Comparison of ENCODE assay signal across 8 cellular contexts in genomic region chr6:4021133-4021861, GRCh38. TPM values are rescaled to one million over a fixed set of nuclear protein-coding genes. Genes with fewer than 3 reads are reported as not detected.
A peak's percentile ranks its signal among the peaks of the same experiment; 100 is the strongest.
DNase-seq lines count a peak whose midpoint lies in the region; ATAC-seq lines count a peak whose summit lies in the region.

No MANE protein-coding gene starts in this region.

- H3K4me3 Mint-ChIP-seq in activated CD4-positive, alpha-beta T cell treated with anti-CD3 and anti-CD28 coated beads, Interleukin-2, amount 10 ng/mL, durations not matched to agents 7 days and 5 days, result peak overlapping the region; percentile 95

- H3K4me1 Mint-ChIP-seq in activated CD4-positive, alpha-beta T cell treated with anti-CD3 and anti-CD28 coated beads, Interleukin-2, amount 10 ng/mL, durations not matched to agents 7 days and 5 days, result peaks cover 60% of the 10 kb centered on the region

- H3K27ac Mint-ChIP-seq in activated CD4-positive, alpha-beta T cell treated with anti-CD3 and anti-CD28 coated beads, Interleukin-2, amount 10 ng/mL, durations not matched to agents 7 days and 5 days, result peak overlapping the region; percentile 98

- H3K9ac ChIP-seq in BLaER1 treated with 17β-estradiol and CSF1 and Interleukin-3, amounts not matched to agents 10 nM and 100 nM, result peak overlapping the region; percentile 90 to 96 (median 95)

- H3K4me2 ChIP-seq in BLaER1 treated with 17β-estradiol and CSF1 and Interleukin-3, amounts not matched to agents 10 nM and 100 nM, result peak overlapping the region; percentile 78 to 96 (median 90)

- CTCF ChIA-PET in activated CD4-positive, alpha-beta T cell treated with anti-CD3 and anti-CD28 coated beads, Interleukin-2, amount 10 ng/mL, durations not matched to agents 7 days and 5 days (lab: Charles Lee), result interaction anchor here (0.6 to 1.9 kb wide), 23 partner anchors 10 to 920 kb away, joined by 3 to 10 read pairs (median 4); partner anchors contain the start of gene FAM50B

- peak overlapping the region; percentile 93 to 97 (median 95) for H3K27ac ChIP-seq in BLaER1 treated with 17β-estradiol and CSF1 and Interleukin-3, amounts not matched to agents 10 nM and 100 nM

- H3K9me3 Mint-ChIP-seq in activated CD4-positive, alpha-beta T cell treated with anti-CD3 and anti-CD28 coated beads, Interleukin-2, amount 10 ng/mL, durations not matched to agents 7 days and 5 days, result no peaks in the 10 kb centered on the region

- peaks cover 28% of the 10 kb centered on the region for H3K36me3 Mint-ChIP-seq in activated CD4-positive, alpha-beta T cell treated with anti-CD3 and anti-CD28 coated beads, Interleukin-2, amount 10 ng/mL, durations not matched to agents 7 days and 5 days (ENCODE audit: low read depth)

- ATAC-seq in HG03460 (IDR thresholded peaks at IDR 0.05; ENCODE audit: unreplicated experiment) (peak; percentile 66), left colon (peak; percentile 79)

- peaks cover 41 to 49% (median 48%) of the 10 kb centered on the region in 11 experiments; a peak in 21 of 22 replicates for H4K20me1 ChIP-seq in BLaER1 treated with 17β-estradiol and CSF1 and Interleukin-3, amounts not matched to agents 10 nM and 100 nM

- POLR2A ChIA-PET in activated CD4-positive, alpha-beta T cell treated with anti-CD3 and anti-CD28 coated beads, Interleukin-2, amount 10 ng/mL, durations not matched to agents 7 days and 5 days (lab: Charles Lee), result interaction anchor here (0.6 to 1.7 kb wide), 7 partner anchors 38 to 778 kb away, joined by 3 to 6 read pairs (median 3); partner anchors contain the start of genes ECI2 and FAM50B

- 0 out of 22 replicates have a peak, but pooled peaks cover 0 to 4% (median 0%) of the 10 kb centered on the region in 11 experiments for H3K9me3 ChIP-seq in BLaER1 treated with 17β-estradiol and CSF1 and Interleukin-3, amounts not matched to agents 10 nM and 100 nM (replicated peaks in 1 of 11)

- no peaks in the 10 kb centered on the region for H3K27me3 ChIP-seq in BLaER1 treated with 17β-estradiol and CSF1 and Interleukin-3, amounts not matched to agents 10 nM and 100 nM

- H3K4me3 ChIP-seq in BLaER1 treated with 17β-estradiol and CSF1 and Interleukin-3, amounts not matched to agents 10 nM and 100 nM, result peak overlapping the region; percentile 67 to 94 (median 86)

- DNase-seq in GM19240 (ENCODE audit: insufficient read length, low spot score) (peak; percentile 23), NCI-H524 treated with DMSO at 0.1 percent for 48 hours (lab: John Stamatoyannopoulos, UW) (peak; percentile 94), cortex of kidney (lab: John Stamatoyannopoulos, UW) (peak; percentile 58), left colon (peak; percentile 95 to 97)
- DNase-seq in activated CD4-positive, alpha-beta T cell treated with anti-CD3 and anti-CD28 coated beads, Interleukin-2, amount 10 ng/mL, durations not matched to agents 7 days and 5 days, result peak; percentile 91
- peak; percentile 70 to 78 for DNase-seq in stimulated activated CD4-positive, alpha-beta T cell treated with anti-CD3 and anti-CD28 coated beads, Interleukin-1b, Interleukin-23, amount 100 ng/mL, for 4 hours (ENCODE audit: low read depth in 2 of 2)

- no peaks in the 10 kb centered on the region for H3K27me3 Mint-ChIP-seq in activated CD4-positive, alpha-beta T cell treated with anti-CD3 and anti-CD28 coated beads, Interleukin-2, amount 10 ng/mL, durations not matched to agents 7 days and 5 days

- H3K4me1 ChIP-seq in BLaER1 treated with 17β-estradiol and CSF1 and Interleukin-3, amounts not matched to agents 10 nM and 100 nM, result peaks cover 42 to 64% (median 54%) of the 10 kb centered on the region in 10 experiments

- peaks cover 0 to 31% (median 23%) of the 10 kb centered on the region in 11 experiments; a peak in 19 of 22 replicates for H3K36me3 ChIP-seq in BLaER1 treated with 17β-estradiol and CSF1 and Interleukin-3, amounts not matched to agents 10 nM and 100 nM

- intact Hi-C loops in left colon (cut with DNase I, micrococcal nuclease), result no loop called here

RNA-seq across cellular contexts. Expression of gene FAM217A, which starts 57.6 kb away (rescaled TPM):
- total RNA-seq in activated CD4-positive, alpha-beta T cell treated with anti-CD3 and anti-CD28 coated beads, Interleukin-2, amount 10 ng/mL, durations not matched to agents 7 days and 5 days, result not detected
- total RNA-seq in left colon, result not detected

Comparison
In these comparisons a context has a peak if more than half of its experiments do, and no peak if none do; other contexts are left out.
1. Peak in every context shown above with its lines: DNase-seq, ATAC-seq, H3K4me3 ChIP-seq and H3K27ac ChIP-seq.
2. DNase-seq: peak in every context shown above with its lines; median percentile 96 in left colon; 94 in NCI-H524 treated with DMSO at 0.1 percent for 48 hours; 91 in activated CD4-positive, alpha-beta T cell treated with anti-CD3 and anti-CD28 coated beads, Interleukin-2, amount 10 ng/mL, durations not matched to agents 7 days and 5 days; 74 in stimulated activated CD4-positive, alpha-beta T cell treated with anti-CD3 and anti-CD28 coated beads, Interleukin-1b, Interleukin-23, amount 100 ng/mL, for 4 hours; 58 in cortex of kidney; 23 in GM19240.